1 cellular context compared by ENCODE assay signal in the genomic region with DNA sequence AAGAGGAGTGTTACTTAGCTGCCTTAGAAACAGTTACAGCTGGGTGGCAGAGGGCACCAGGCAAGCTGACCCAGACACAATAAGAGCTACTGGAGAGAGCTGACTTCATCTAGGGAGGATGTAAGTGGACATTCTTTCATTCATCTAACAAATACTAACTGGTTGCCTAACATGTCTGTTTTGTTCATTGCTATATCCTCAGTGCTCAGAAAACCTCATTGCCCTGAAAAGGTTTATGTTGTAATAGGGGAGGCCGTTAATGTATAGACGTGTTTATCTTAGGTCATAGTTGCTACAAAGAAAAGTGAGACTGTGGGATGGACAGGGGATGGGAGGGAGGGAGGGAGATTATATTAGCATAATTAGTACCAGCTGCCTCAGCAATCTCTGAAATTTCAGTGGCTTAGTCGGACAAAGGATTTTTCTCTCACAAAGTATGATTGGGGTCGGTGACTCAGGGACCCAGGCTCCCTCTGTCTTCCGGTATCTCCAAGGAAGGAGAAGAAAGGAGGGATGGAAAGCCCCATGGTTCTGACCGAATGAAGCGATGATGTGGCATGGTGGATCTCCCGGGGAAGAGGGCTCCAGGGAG.
A peak's percentile ranks its signal among the peaks of the same experiment; 100 is the strongest.
TF ChIP-seq lines count a peak whose summit lies in the region.

No MANE protein-coding gene starts in this region.

TF ChIP-seq in IMR-90, 13 proteins besides CTCF, POLR2A, EP300 and RAD21:
- no peak for TF ChIP-seq RCOR1 (IDR thresholded peaks at IDR 0.05; ENCODE audit: insufficient replicate concordance, low read length)
- no peak for TF ChIP-seq NFE2L2 (IDR thresholded peaks at IDR 0.05; ENCODE audit: low read depth, low read length)
- no peak for TF ChIP-seq MAFK (IDR thresholded peaks at IDR 0.05; ENCODE audit: low read depth, low read length)
- no peak for TF ChIP-seq MAZ (IDR thresholded peaks at IDR 0.05; ENCODE audit: borderline replicate concordance, low read depth, low read length)
- TF ChIP-seq CHD1 (IDR thresholded peaks at IDR 0.05; ENCODE audit: low read depth, low read length) = no peak
- TF ChIP-seq MXI1 (IDR thresholded peaks at IDR 0.05; ENCODE audit: borderline replicate concordance, low read depth, low read length) = no peak
- TF ChIP-seq CEBPB (IDR thresholded peaks at IDR 0.05; ENCODE audit: low read depth, low read length) = peak; percentile 75
- TF ChIP-seq SMC3 (IDR thresholded peaks at IDR 0.05; ENCODE audit: low read depth, low read length) = no peak
